In genomic region chr10:24449334-24449740, GRCh38 we compare ENCODE assay signal across 9 cellular contexts.
DNase-seq lines count a peak whose midpoint lies in the region; ATAC-seq and TF ChIP-seq lines count a peak whose summit lies in the region.
"Had no signal": no experiment of that assay in that cellular context is flagged by ENCODE, and none has a peak within 500 bp of the region (broad histone marks: within the 10 kb centered on the region; RNA-seq: fewer than 3 reads in every experiment).

No MANE protein-coding gene starts in this region.

- peaks cover 12% of the 10 kb centered on the region for H3K79me2 ChIP-seq in hepatocyte

- H3K9me2 ChIP-seq in hepatocyte (replicated peaks; ENCODE audit: insufficient read depth) = no peaks in the 10 kb centered on the region

- H3K36me3 ChIP-seq in GM06990 (ENCODE audit: control insufficient read depth, insufficient read depth, low read length) (no peaks in the 10 kb centered on the region), MG63 (no peaks in the 10 kb centered on the region), hepatocyte (replicated peaks; ENCODE audit: insufficient read depth, low read depth) (no peaks in the 10 kb centered on the region)

- H3K4me1 ChIP-seq in hepatocyte (ENCODE audit: insufficient read depth) = peaks cover 11% of the 10 kb centered on the region

- peak overlapping the region; percentile 23 for H3K4me3 ChIP-seq in GM06990 (replicated peaks; ENCODE audit: low read depth, low read length)
- H3K4me3 ChIP-seq in MG63 = peak overlapping the region; percentile 39
- no peak overlapping the region for H3K4me3 ChIP-seq in hepatocyte

- intact Hi-C loops in posterior vena cava (cut with DNase I) = no loop called here

- peak; percentile 49 for DNase-seq in GM06990 (ENCODE audit: extremely low read depth, insufficient read length)
- no peak for DNase-seq in MG63
- no peak for DNase-seq in hepatocyte (ENCODE audit: low spot score)
- DNase-seq in NCI-H345 (lab: John Stamatoyannopoulos, UW) = no peak
- no peak for DNase-seq in HK-2 (ENCODE audit: unreplicated experiment)
- DNase-seq in posterior vena cava (ENCODE audit: low spot score) = no peak
- no peak for DNase-seq in NCI-H748 (lab: John Stamatoyannopoulos, UW; ENCODE audit: unreplicated experiment)

- WGBS in hepatocyte (ENCODE audit: low lambda C conversion rate, missing lambda C conversion rate) = 61% methylated on average over 5 of the region's 5 CpGs

- H3K4me2 ChIP-seq in hepatocyte = peak overlapping the region; percentile 38

- H2AFZ ChIP-seq in hepatocyte = no peak overlapping the region

- H3K27ac ChIP-seq in hepatocyte = peak overlapping the region; percentile 38

- no peaks in the 10 kb centered on the region for H4K20me1 ChIP-seq in hepatocyte (ENCODE audit: insufficient read depth, poor library complexity, severe bottlenecking)

- ATAC-seq in GM21526 (IDR thresholded peaks at IDR 0.05; ENCODE audit: low FRiP score, unreplicated experiment) = peak; percentile 79
- ATAC-seq: HCT116 had no signal

- H3K27me3 ChIP-seq in GM06990 (replicated peaks; ENCODE audit: control insufficient read depth, insufficient read depth, low read length) = no peaks in the 10 kb centered on the region
- no peaks in the 10 kb centered on the region for H3K27me3 ChIP-seq in MG63
- H3K27me3 ChIP-seq in hepatocyte = no peaks in the 10 kb centered on the region

- no peaks in the 10 kb centered on the region for H3K9me3 ChIP-seq in MG63
- no peaks in the 10 kb centered on the region for H3K9me3 ChIP-seq in hepatocyte (ENCODE audit: low read depth)

- no peak for TF ChIP-seq CTCF in GM06990 (IDR thresholded peaks at IDR 0.05; ENCODE audit: insufficient read depth, low read length, poor library complexity, severe bottlenecking)
- no peak for TF ChIP-seq CTCF in hepatocyte (IDR thresholded peaks at IDR 0.05; ENCODE audit: poor library complexity)
